9 cellular contexts compared by ENCODE assay signal in the genomic region with DNA sequence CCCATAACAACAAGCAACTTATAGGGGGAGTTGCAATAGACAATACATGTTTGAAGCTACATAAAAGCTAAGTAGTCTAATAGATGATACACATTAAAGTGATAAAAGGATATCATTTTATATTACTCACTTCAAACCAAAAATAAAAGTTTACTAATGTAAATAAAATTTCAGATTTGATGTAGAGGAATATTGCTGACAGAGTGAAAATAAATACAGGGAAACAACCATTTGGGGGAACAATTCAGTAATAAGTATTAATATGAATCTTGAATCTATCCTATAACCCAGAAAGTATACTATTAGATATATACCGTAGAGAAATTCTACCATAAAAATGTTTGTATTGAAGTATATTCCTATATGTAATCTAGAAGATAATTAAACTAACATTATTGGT.
"Had no signal": no experiment of that assay in that cellular context is flagged by ENCODE, and none has a peak within 500 bp of the region (broad histone marks: within the 10 kb centered on the region; RNA-seq: fewer than 3 reads in every experiment).

No MANE protein-coding gene starts in this region.

- H2AFZ ChIP-seq: GM23338 had no signal

- ATAC-seq: GM23338 had no signal

- DNase-seq: H9, HCEC 1CT, Karpas-422, KBM-7 had no signal

- H3K4me3 ChIP-seq: GM23338 had no signal

- H3K4me2 ChIP-seq: GM23338, KMS-11 had no signal

- FAIRE-seq: H1, H54, HTR-8/SVneo had no signal

- H3K27ac ChIP-seq: KMS-11 had no signal

- H3K9ac ChIP-seq: KMS-11 had no signal
